In genomic region chr7:74307738-74308505, GRCh38 we compare ENCODE assay signal across 1 cellular context.
TF ChIP-seq lines count a peak whose summit lies in the region.

No MANE protein-coding gene starts in this region.

TF ChIP-seq in HepG2, 621 proteins besides CTCF, POLR2A, EP300 and RAD21:
- TF ChIP-seq ZBTB8A (CRISPR knock-in tag; IDR thresholded peaks at IDR 0.05; ENCODE audit: borderline replicate concordance, low read depth), result no peak
- TF ChIP-seq ZSCAN20 (CRISPR knock-in tag; IDR thresholded peaks at IDR 0.05; ENCODE audit: borderline replicate concordance), result no peak
- TF ChIP-seq SIN3B (IDR thresholded peaks at IDR 0.05; ENCODE audit: low read length), result no peak
- no peak for TF ChIP-seq ATF7-NPFF (CRISPR knock-in tag; IDR thresholded peaks at IDR 0.05; ENCODE audit: low read depth)
- no peak for TF ChIP-seq KLF16 (CRISPR knock-in tag; IDR thresholded peaks at IDR 0.05)
- no peak for TF ChIP-seq MAZ (IDR thresholded peaks at IDR 0.05; ENCODE audit: borderline replicate concordance, low read depth, low read length)
- TF ChIP-seq MAZ (CRISPR knock-in tag; IDR thresholded peaks at IDR 0.05; ENCODE audit: low read depth), result no peak
